Comparison of ENCODE assay signal across 19 cellular contexts in genomic region chr9:99026956-99027298, GRCh38.
DNase-seq lines count a peak whose midpoint lies in the region; ATAC-seq and TF ChIP-seq lines count a peak whose summit lies in the region.
"Had no signal": no experiment of that assay in that cellular context is flagged by ENCODE, and none has a peak within 500 bp of the region (broad histone marks: within the 10 kb centered on the region; RNA-seq: fewer than 3 reads in every experiment).

No MANE protein-coding gene starts in this region.

- peaks cover 2% of the 10 kb centered on the region for H3K27me3 Mint-ChIP-seq in activated CD8-positive, alpha-beta T cell treated with anti-CD3 and anti-CD28 coated beads, Interleukin-2, amount 10 ng/mL, durations not matched to agents 7 days and 5 days (ENCODE audit: low read depth)
- H3K27me3 Mint-ChIP-seq in chondrocyte (ENCODE audit: low read depth): no peaks in the 10 kb centered on the region
- peaks cover 12% of the 10 kb centered on the region for H3K27me3 Mint-ChIP-seq in T-helper 2 cell treated with Interferon-gamma antibody and Interleukin-4, amounts not matched to agents 5 μg/mL and 100 μg/mL, for 36 hours (ENCODE audit: low read depth)

- no peak overlapping the region for H3K4me3 Mint-ChIP-seq in activated CD8-positive, alpha-beta T cell treated with anti-CD3 and anti-CD28 coated beads, Interleukin-2, amount 10 ng/mL, durations not matched to agents 7 days and 5 days
- H3K4me3 Mint-ChIP-seq in chondrocyte (ENCODE audit: unreplicated experiment): no peak overlapping the region
- H3K4me3 Mint-ChIP-seq in T-helper 2 cell treated with Interferon-gamma antibody and Interleukin-4, amounts not matched to agents 5 μg/mL and 100 μg/mL, for 36 hours: no peak overlapping the region

- H3K4me1 ChIP-seq in right atrium auricular region: peaks cover 0 to 6% of the 10 kb centered on the region in 2 donors
- H3K4me1 ChIP-seq in foreskin keratinocyte: no peaks in the 10 kb centered on the region

- ATAC-seq in Right ventricle myocardium inferior: no peak
- no peak for ATAC-seq in activated CD8-positive, alpha-beta T cell treated with anti-CD3 and anti-CD28 coated beads, Interleukin-2, amount 10 ng/mL, durations not matched to agents 7 days and 5 days
- peak; percentile 25 for ATAC-seq in foreskin keratinocyte
- no peak for ATAC-seq in HG03457 (IDR thresholded peaks at IDR 0.05; ENCODE audit: unreplicated experiment)

- CTCF ChIA-PET in activated CD8-positive, alpha-beta T cell treated with anti-CD3 and anti-CD28 coated beads, Interleukin-2, amount 10 ng/mL, durations not matched to agents 7 days and 5 days (lab: Charles Lee): interaction anchor here (1.0 to 3.7 kb wide), 10 partner anchors 8 to 179 kb away, joined by 3 to 24 read pairs (median 4); no protein-coding TSS in a partner anchor

- peaks cover 3% of the 10 kb centered on the region for H3K36me3 Mint-ChIP-seq in activated CD8-positive, alpha-beta T cell treated with anti-CD3 and anti-CD28 coated beads, Interleukin-2, amount 10 ng/mL, durations not matched to agents 7 days and 5 days (ENCODE audit: low read depth)
- no peaks in the 10 kb centered on the region for H3K36me3 Mint-ChIP-seq in chondrocyte (ENCODE audit: low read depth)
- no peaks in the 10 kb centered on the region for H3K36me3 Mint-ChIP-seq in T-helper 2 cell treated with Interferon-gamma antibody and Interleukin-4, amounts not matched to agents 5 μg/mL and 100 μg/mL, for 36 hours (ENCODE audit: low read depth)

- H3K27ac ChIP-seq in right atrium auricular region: no peak overlapping the region
- H3K27ac ChIP-seq in foreskin keratinocyte: no peak overlapping the region
- H3K27ac ChIP-seq: HL-60, PC-9, SJSA1 had no signal

- peaks cover 45% of the 10 kb centered on the region for H3K4me1 Mint-ChIP-seq in activated CD8-positive, alpha-beta T cell treated with anti-CD3 and anti-CD28 coated beads, Interleukin-2, amount 10 ng/mL, durations not matched to agents 7 days and 5 days (ENCODE audit: low read depth)
- H3K4me1 Mint-ChIP-seq in chondrocyte (ENCODE audit: low read depth): peaks cover 38% of the 10 kb centered on the region
- peaks cover 24% of the 10 kb centered on the region for H3K4me1 Mint-ChIP-seq in T-helper 2 cell treated with Interferon-gamma antibody and Interleukin-4, amounts not matched to agents 5 μg/mL and 100 μg/mL, for 36 hours (ENCODE audit: low read depth)

- no peaks in the 10 kb centered on the region for H3K9me3 ChIP-seq in right atrium auricular region
- H3K9me3 ChIP-seq: SJSA1 had no signal

- H3K36me3 ChIP-seq in right atrium auricular region: peaks cover 9% of the 10 kb centered on the region
- H3K36me3 ChIP-seq: SJSA1 had no signal

- TF ChIP-seq CTCF in right atrium auricular region (IDR thresholded peaks at IDR 0.05): no peak
- peak; percentile 17 for TF ChIP-seq CTCF in foreskin keratinocyte (conservative IDR thresholded peaks at IDR 0.05)
- TF ChIP-seq CTCF in chondrocyte (IDR thresholded peaks at IDR 0.05): no peak

- H3K27me3 ChIP-seq in right atrium auricular region (no peaks in the 10 kb centered on the region), foreskin keratinocyte (peaks cover 16% of the 10 kb centered on the region)
- H3K27me3 ChIP-seq: SJSA1 had no signal

- H3K27ac Mint-ChIP-seq in activated CD8-positive, alpha-beta T cell treated with anti-CD3 and anti-CD28 coated beads, Interleukin-2, amount 10 ng/mL, durations not matched to agents 7 days and 5 days: peak overlapping the region; percentile 5
- H3K27ac Mint-ChIP-seq in chondrocyte (ENCODE audit: unreplicated experiment): no peak overlapping the region
- no peak overlapping the region for H3K27ac Mint-ChIP-seq in T-helper 2 cell treated with Interferon-gamma antibody and Interleukin-4, amounts not matched to agents 5 μg/mL and 100 μg/mL, for 36 hours

- H3K9me3 Mint-ChIP-seq in activated CD8-positive, alpha-beta T cell treated with anti-CD3 and anti-CD28 coated beads, Interleukin-2, amount 10 ng/mL, durations not matched to agents 7 days and 5 days (ENCODE audit: insufficient read depth): no peaks in the 10 kb centered on the region
- no peaks in the 10 kb centered on the region for H3K9me3 Mint-ChIP-seq in chondrocyte (ENCODE audit: low read depth)
- peaks cover 3% of the 10 kb centered on the region for H3K9me3 Mint-ChIP-seq in T-helper 2 cell treated with Interferon-gamma antibody and Interleukin-4, amounts not matched to agents 5 μg/mL and 100 μg/mL, for 36 hours

- H3K4me3 ChIP-seq in right atrium auricular region: no peak overlapping the region
- H3K4me3 ChIP-seq: PC-9, SJSA1 had no signal

- peak; percentile 30 for DNase-seq in right atrium auricular region (ENCODE audit: low spot score)
- DNase-seq in Right ventricle myocardium inferior (ENCODE audit: missing footprints): no peak
- no peak for DNase-seq in activated CD8-positive, alpha-beta T cell treated with anti-CD3 and anti-CD28 coated beads, Interleukin-2, amount 10 ng/mL, durations not matched to agents 7 days and 5 days
- no peak for DNase-seq in foreskin keratinocyte
- peak; percentile 6 for DNase-seq in ureter (ENCODE audit: low spot score)
- no peak for DNase-seq in chondrocyte (ENCODE audit: low spot score)
- DNase-seq in T-helper 2 cell treated with Interferon-gamma antibody and Interleukin-4, amounts not matched to agents 5 μg/mL and 100 μg/mL, for 36 hours (ENCODE audit: low spot score): no peak
- DNase-seq: ACHN, C1 segment of cervical spinal cord, COR-L47, H7, Karpas-422, NCI-H1417 treated with DMSO at 0.1 percent for 48 hours, NCI-H187 treated with DMSO at 0.1 percent for 48 hours, NCI-H526, PC-9 had no signal

- POLR2A ChIA-PET in activated CD8-positive, alpha-beta T cell treated with anti-CD3 and anti-CD28 coated beads, Interleukin-2, amount 10 ng/mL, durations not matched to agents 7 days and 5 days (lab: Charles Lee): interaction anchor here (0.7 to 1.1 kb wide), 2 partner anchors 77 to 80 kb away, joined by 3 read pairs; partner anchors contain the start of gene TGFBR1

- intact Hi-C loops in Right ventricle myocardium inferior (cut with DNase I): no loop called here

Comparison
In these comparisons a context has a peak if more than half of its experiments do, and no peak if none do; other contexts are left out.
1. DNase-seq: peak in right atrium auricular region (single experiment) and ureter (single experiment); none in Right ventricle myocardium inferior (single experiment), activated CD8-positive, alpha-beta T cell treated with anti-CD3 and anti-CD28 coated beads, Interleukin-2, amount 10 ng/mL, durations not matched to agents 7 days and 5 days (single experiment), foreskin keratinocyte (0 of 2), chondrocyte (single experiment) and T-helper 2 cell treated with Interferon-gamma antibody and Interleukin-4, amounts not matched to agents 5 μg/mL and 100 μg/mL, for 36 hours (single experiment).